32 cellular contexts compared by ENCODE assay signal in genomic region chr10:118572286-118573041, GRCh38. TPM values are rescaled to one million over a fixed set of nuclear protein-coding genes. Genes with fewer than 3 reads are reported as not detected.
"Had no signal": no experiment of that assay in that cellular context is flagged by ENCODE, and none has a peak within 500 bp of the region (broad histone marks: within the 10 kb centered on the region; RNA-seq: fewer than 3 reads in every experiment).

No MANE protein-coding gene starts in this region.

- H3K27me3 ChIP-seq: colonic mucosa, dorsolateral prefrontal cortex had no signal

- H3K9me3 ChIP-seq: colonic mucosa, SK-N-SH, spleen, thoracic aorta had no signal

- H3K4me1 ChIP-seq: colonic mucosa had no signal

- H3K9me3 Mint-ChIP-seq: activated naive CD4-positive, alpha-beta T cell treated with anti-CD3 and anti-CD28 coated beads for 36 hours; effector memory CD8-positive, alpha-beta T cell; immature natural killer cell; memory B cell; naive thymus-derived CD8-positive, alpha-beta T cell; neural crest cell; T-helper 1 cell treated with Interleukin-12 subunit alpha and Interleukin-12 subunit beta and Interleukin-4 antibody, amounts not matched to agents 30 μg/mL and 1 μg/mL, for 36 hours had no signal

- H3K9ac ChIP-seq: SK-N-SH had no signal

- ATAC-seq: effector memory CD8-positive, alpha-beta T cell; esophagus mucosa; naive thymus-derived CD8-positive, alpha-beta T cell had no signal

- H3K4me3 Mint-ChIP-seq: activated naive CD4-positive, alpha-beta T cell treated with anti-CD3 and anti-CD28 coated beads for 36 hours; effector memory CD8-positive, alpha-beta T cell; immature natural killer cell; memory B cell; naive thymus-derived CD8-positive, alpha-beta T cell; neural crest cell; T-helper 1 cell treated with Interleukin-12 subunit alpha and Interleukin-12 subunit beta and Interleukin-4 antibody, amounts not matched to agents 30 μg/mL and 1 μg/mL, for 36 hours had no signal

- H3K27ac ChIP-seq: colonic mucosa, spleen, thoracic aorta, VCaP had no signal

- H3K27ac Mint-ChIP-seq: activated naive CD4-positive, alpha-beta T cell treated with anti-CD3 and anti-CD28 coated beads for 36 hours; effector memory CD8-positive, alpha-beta T cell; immature natural killer cell; memory B cell; T-helper 1 cell treated with Interleukin-12 subunit alpha and Interleukin-12 subunit beta and Interleukin-4 antibody, amounts not matched to agents 30 μg/mL and 1 μg/mL, for 36 hours had no signal

- DNase-seq: activated CD4-positive, alpha-beta T cell treated with anti-CD3 and anti-CD28 coated beads for 4 hours; activated CD4-positive, alpha-beta T cell treated with anti-CD3 and anti-CD28 coated beads, Interleukin-2, amount 50 U/mL, for 4 hours; activated effector memory CD4-positive, alpha-beta T cell treated with Interleukin-2 at 50 U/mL for 16 hours; activated naive CD4-positive, alpha-beta T cell treated with anti-CD3 and anti-CD28 coated beads for 36 hours; activated T-cell treated with anti-CD3 and anti-CD28 coated beads for 4 hours; anterior cingulate cortex; cerebellar nuclear complex; colonic mucosa; dorsolateral prefrontal cortex; effector memory CD8-positive, alpha-beta T cell; hippocampal formation; immature natural killer cell; kidney; naive thymus-derived CD8-positive, alpha-beta T cell; occipital lobe; SK-N-SH; spleen; stimulated activated naive CD4-positive, alpha-beta T cell treated with Interleukin-2 at 50 U/mL for 16 hours; SW 1271; T-helper 9 cell; trophoblast cell had no signal

- H3K4me2 ChIP-seq: SK-N-SH had no signal

- H3K4me1 Mint-ChIP-seq: immature natural killer cell, memory B cell had no signal

- H3K36me3 ChIP-seq: colonic mucosa, spleen, thoracic aorta had no signal

- H3K4me3 ChIP-seq: colonic mucosa, dorsolateral prefrontal cortex, spleen, thoracic aorta had no signal

- H3K36me3 Mint-ChIP-seq: immature natural killer cell; memory B cell; naive thymus-derived CD8-positive, alpha-beta T cell had no signal

RNA-seq across cellular contexts. Expression of gene PRLHR, which starts 23.0 kb away (rescaled TPM):
- total RNA-seq: activated naive CD4-positive, alpha-beta T cell treated with anti-CD3 and anti-CD28 coated beads for 36 hours; colonic mucosa; endothelial cell of umbilical vein; esophagus mucosa; kidney; lower leg skin; naive thymus-derived CD8-positive, alpha-beta T cell; neural crest cell; pulmonary artery endothelial cell; right cardiac atrium; spleen; subcutaneous adipose tissue; thoracic aorta had no signal
- polyA plus RNA-seq: endothelial cell of umbilical vein; immature natural killer cell; naive thymus-derived CD8-positive, alpha-beta T cell; right cardiac atrium; SK-N-SH; spleen had no signal
